Comparison of ENCODE assay signal across 24 cellular contexts in genomic region chr12:88381456-88381855, GRCh38.
"Had no signal": no experiment of that assay in that cellular context is flagged by ENCODE, and none has a peak within 500 bp of the region (broad histone marks: within the 10 kb centered on the region; RNA-seq: fewer than 3 reads in every experiment).

No MANE protein-coding gene starts in this region.

- H3K4me1 ChIP-seq: gastrocnemius medialis, neural progenitor cell, psoas muscle, thyroid gland had no signal

- H3K4me2 ChIP-seq: hepatocyte, neural progenitor cell had no signal

- H3K9ac ChIP-seq: neural progenitor cell had no signal

- DNase-seq: dorsolateral prefrontal cortex; effector CD4-positive, alpha-beta T cell; foreskin fibroblast; gastrocnemius medialis; heart left ventricle; kidney; mesendoderm; midbrain; naive thymus-derived CD4-positive, alpha-beta T cell; posterior cingulate gyrus; psoas muscle; right cardiac atrium; sigmoid colon; stimulated activated CD4-positive, alpha-beta T cell treated with anti-CD3 and anti-CD28 coated beads, Interleukin-2, amount 100 ng/mL, for 24 hours; stimulated activated CD4-positive, alpha-beta T cell treated with anti-CD3 and anti-CD28 coated beads, Interleukin-4, amount 100 ng/mL, for 24 hours; stimulated activated naive CD4-positive, alpha-beta T cell treated with Interleukin-2 at 50 U/mL for 16 hours; stomach; thyroid gland; trophoblast cell had no signal

- ATAC-seq: gastrocnemius medialis; heart left ventricle; left lobe of liver; naive thymus-derived CD4-positive, alpha-beta T cell; psoas muscle; right cardiac atrium; stimulated activated effector memory CD8-positive, alpha-beta T cell treated with anti-CD3 and anti-CD28 coated beads, Interleukin-12 subunit alpha, Interleukin-12 subunit beta, amount 100 ng/mL, for 72 hours had no signal

- FAIRE-seq: kidney had no signal

- H3K4me3 ChIP-seq: dorsolateral prefrontal cortex, gastrocnemius medialis, heart left ventricle, hepatocyte, lung, neural progenitor cell, psoas muscle, sigmoid colon, stomach, thyroid gland had no signal

- H2AFZ ChIP-seq: hepatocyte, neural progenitor cell had no signal

- H3K27me3 ChIP-seq: dorsolateral prefrontal cortex, gastrocnemius medialis, heart left ventricle, hepatocyte, neural progenitor cell, sigmoid colon, stomach, thyroid gland had no signal

- H3K27ac ChIP-seq: dorsolateral prefrontal cortex, gastrocnemius medialis, heart left ventricle, hepatocyte, neural progenitor cell, psoas muscle, sigmoid colon, stomach, thyroid gland had no signal

- H3K79me2 ChIP-seq: hepatocyte had no signal

- H3K9me3 ChIP-seq: psoas muscle, sigmoid colon, stomach, thyroid gland had no signal

- H3K36me3 ChIP-seq: gastrocnemius medialis, heart left ventricle, neural progenitor cell, sigmoid colon, stomach, thyroid gland had no signal
